Comparison of ENCODE assay signal across 22 cellular contexts in genomic region chr20:57665589-57665971, GRCh38. TPM values are rescaled to one million over a fixed set of nuclear protein-coding genes. Genes with fewer than 3 reads are reported as not detected.
"Had no signal": no experiment of that assay in that cellular context is flagged by ENCODE, and none has a peak within 500 bp of the region (broad histone marks: within the 10 kb centered on the region; RNA-seq: fewer than 3 reads in every experiment).

No MANE protein-coding gene starts in this region.

- H3K27ac Mint-ChIP-seq: activated naive CD8-positive, alpha-beta T cell; activated T-cell treated with anti-CD3 and anti-CD28 coated beads, Interleukin-2, amount 50 U/mL, for 24 hours; activated T-helper 17 cell treated with anti-CD3 and anti-CD28 coated beads, Interleukin-2, amount 50 U/mL, for 72 hours had no signal

- H3K4me1 ChIP-seq: adrenal gland, pancreas had no signal

- H3K36me3 ChIP-seq: adrenal gland, neutrophil, pancreas, upper lobe of left lung had no signal

- H3K27me3 Mint-ChIP-seq: activated naive CD8-positive, alpha-beta T cell; activated T-cell treated with anti-CD3 and anti-CD28 coated beads, Interleukin-2, amount 50 U/mL, for 24 hours; activated T-helper 17 cell treated with anti-CD3 and anti-CD28 coated beads, Interleukin-2, amount 50 U/mL, for 72 hours; naive thymus-derived CD4-positive, alpha-beta T cell had no signal

- H3K9me3 ChIP-seq: adrenal gland, neutrophil, pancreas, upper lobe of left lung had no signal

- H3K4me3 Mint-ChIP-seq: activated naive CD8-positive, alpha-beta T cell; activated T-cell treated with anti-CD3 and anti-CD28 coated beads, Interleukin-2, amount 50 U/mL, for 24 hours; activated T-helper 17 cell treated with anti-CD3 and anti-CD28 coated beads, Interleukin-2, amount 50 U/mL, for 72 hours; naive thymus-derived CD4-positive, alpha-beta T cell had no signal

- H3K36me3 Mint-ChIP-seq: activated naive CD8-positive, alpha-beta T cell; naive thymus-derived CD4-positive, alpha-beta T cell had no signal

- H3K27ac ChIP-seq: adrenal gland, neutrophil, pancreas, upper lobe of left lung had no signal

- H3K9me3 Mint-ChIP-seq: activated T-cell treated with anti-CD3 and anti-CD28 coated beads, Interleukin-2, amount 50 U/mL, for 24 hours; activated T-helper 17 cell treated with anti-CD3 and anti-CD28 coated beads, Interleukin-2, amount 50 U/mL, for 72 hours had no signal

- ATAC-seq: activated T-helper 17 cell treated with anti-CD3 and anti-CD28 coated beads, Interleukin-2, amount 50 U/mL, for 72 hours; left colon; naive thymus-derived CD4-positive, alpha-beta T cell; pancreas; sciatic nerve had no signal

- H3K4me3 ChIP-seq: adrenal gland, lung, pancreas, smooth muscle cell, upper lobe of left lung had no signal

- H3K27me3 ChIP-seq: adrenal gland, pancreas, upper lobe of left lung had no signal

- DNase-seq: activated CD8-positive, alpha-beta memory T cell treated with anti-CD3 and anti-CD28 coated beads for 24 hours; activated CD8-positive, alpha-beta memory T cell treated with anti-CD3 and anti-CD28 coated beads, Interleukin-2, amount 50 U/mL, for 4 hours; activated T-cell treated with anti-CD3 and anti-CD28 coated beads, Interleukin-2, amount 50 U/mL, for 24 hours; adrenal gland; cerebellar nuclear complex; cortex of kidney; naive thymus-derived CD4-positive, alpha-beta T cell; stimulated activated CD4-positive, alpha-beta T cell treated with anti-CD3 and anti-CD28 coated beads, Interleukin-4, amount 100 ng/mL, for 1 hour; stimulated activated naive CD4-positive, alpha-beta T cell treated with Interleukin-2 at 50 U/mL for 16 hours; upper lobe of left lung had no signal

RNA-seq across cellular contexts. Expression of gene ZBP1, which starts 45.4 kb away (rescaled TPM):
- total RNA-seq: bronchial epithelial cell, epithelial cell of proximal tubule, fibroblast of villous mesenchyme, pulmonary artery endothelial cell, smooth muscle cell had no signal
- polyA plus RNA-seq: smooth muscle cell had no signal
